8 cellular contexts compared by ENCODE assay signal in the genomic region with DNA sequence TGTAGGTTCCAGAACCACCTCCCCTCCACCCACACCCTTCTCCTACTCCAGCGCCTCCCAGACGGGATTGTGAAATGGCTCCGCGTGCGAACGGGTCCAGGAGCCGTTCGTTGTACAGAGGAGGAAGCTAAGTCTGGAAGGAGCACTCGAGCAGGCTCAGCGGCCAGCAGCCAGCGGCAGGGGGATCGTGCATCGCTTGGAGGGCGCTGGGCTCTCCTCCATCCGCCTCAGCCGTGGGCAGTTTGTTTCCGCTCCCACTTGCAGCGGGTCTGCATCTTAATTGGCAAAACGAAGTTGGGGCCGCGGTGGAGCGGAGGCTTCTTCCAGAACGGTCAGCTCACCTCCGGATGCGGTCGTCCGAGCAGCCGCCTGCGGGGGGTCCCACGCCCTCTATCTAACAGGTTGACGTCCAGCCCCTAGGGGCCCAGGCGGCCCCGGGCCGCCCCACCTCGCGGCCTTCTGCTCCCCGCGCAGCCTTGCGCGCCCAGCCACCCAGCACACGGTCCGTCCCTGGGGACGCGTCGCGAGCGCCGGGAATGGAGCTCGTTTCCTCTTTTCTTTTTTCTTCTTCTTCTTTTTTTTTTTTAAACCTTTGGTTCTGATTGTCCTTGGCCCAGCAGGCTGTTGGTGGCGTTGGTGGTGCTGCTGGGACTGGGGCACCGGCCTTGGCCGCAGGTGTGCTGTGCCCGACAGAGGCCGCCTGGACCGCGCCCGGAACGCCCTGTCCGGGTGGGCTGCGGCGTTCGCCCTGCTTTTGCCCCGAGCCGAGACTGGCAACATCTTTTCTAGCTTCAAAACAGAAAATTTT. TPM values are rescaled to one million over a fixed set of nuclear protein-coding genes. Genes with fewer than 3 reads are reported as not detected.
DNase-seq lines count a peak whose midpoint lies in the region; ATAC-seq and TF ChIP-seq lines count a peak whose summit lies in the region.

No MANE protein-coding gene starts in this region.

- no peaks in the 10 kb centered on the region for H3K36me3 ChIP-seq in tibial nerve

- H3K9me3 Mint-ChIP-seq in activated naive CD4-positive, alpha-beta T cell treated with anti-CD3 and anti-CD28 coated beads for 36 hours = no peaks in the 10 kb centered on the region
- no peaks in the 10 kb centered on the region for H3K9me3 Mint-ChIP-seq in activated T-helper 2 cell treated with anti-CD3 and anti-CD28 coated beads, Interferon-gamma antibody, Interleukin-2, Interleukin-4, amounts not matched to agents 10 μg/mL and 5 μg/mL and 100 μg/mL, durations not matched to agents 14 hours and 24 hours and 36 hours

- no peak for TF ChIP-seq POLR2A in tibial nerve (IDR thresholded peaks at IDR 0.05)

- H3K36me3 Mint-ChIP-seq in activated naive CD4-positive, alpha-beta T cell treated with anti-CD3 and anti-CD28 coated beads for 36 hours (ENCODE audit: low read depth) = no peaks in the 10 kb centered on the region
- H3K36me3 Mint-ChIP-seq in activated T-helper 2 cell treated with anti-CD3 and anti-CD28 coated beads, Interferon-gamma antibody, Interleukin-2, Interleukin-4, amounts not matched to agents 10 μg/mL and 5 μg/mL and 100 μg/mL, durations not matched to agents 14 hours and 24 hours and 36 hours (ENCODE audit: low read depth) = peaks cover 10% of the 10 kb centered on the region

- peak overlapping the region; percentile 42 for H3K4me3 Mint-ChIP-seq in activated naive CD4-positive, alpha-beta T cell treated with anti-CD3 and anti-CD28 coated beads for 36 hours
- peak overlapping the region; percentile 45 for H3K4me3 Mint-ChIP-seq in activated T-helper 2 cell treated with anti-CD3 and anti-CD28 coated beads, Interferon-gamma antibody, Interleukin-2, Interleukin-4, amounts not matched to agents 10 μg/mL and 5 μg/mL and 100 μg/mL, durations not matched to agents 14 hours and 24 hours and 36 hours (ENCODE audit: low read depth)

- CTCF ChIA-PET in activated naive CD4-positive, alpha-beta T cell treated with anti-CD3 and anti-CD28 coated beads for 36 hours (lab: Charles Lee) = interaction anchor here (0.6 to 1.1 kb wide), 2 partner anchors 11 to 12 kb away, joined by 3 to 4 read pairs; no protein-coding TSS in a partner anchor

- peak overlapping the region in 3 of 4 donors; percentile 1 to 35 (median 10) for H3K4me3 ChIP-seq in tibial nerve

- H3K27ac ChIP-seq in tibial nerve = no peak overlapping the region

- no peaks in the 10 kb centered on the region for H3K9me3 ChIP-seq in tibial nerve

- H3K27me3 Mint-ChIP-seq in activated naive CD4-positive, alpha-beta T cell treated with anti-CD3 and anti-CD28 coated beads for 36 hours (ENCODE audit: low read depth) = peaks cover 64% of the 10 kb centered on the region
- H3K27me3 Mint-ChIP-seq in activated T-helper 2 cell treated with anti-CD3 and anti-CD28 coated beads, Interferon-gamma antibody, Interleukin-2, Interleukin-4, amounts not matched to agents 10 μg/mL and 5 μg/mL and 100 μg/mL, durations not matched to agents 14 hours and 24 hours and 36 hours (ENCODE audit: low read depth) = peaks cover 60% of the 10 kb centered on the region

- no peak for TF ChIP-seq EP300 in tibial nerve (IDR thresholded peaks at IDR 0.05)

- H3K27me3 ChIP-seq in tibial nerve = peaks cover 3 to 73% of the 10 kb centered on the region in 2 donors

- no peak overlapping the region for H3K27ac Mint-ChIP-seq in activated naive CD4-positive, alpha-beta T cell treated with anti-CD3 and anti-CD28 coated beads for 36 hours
- no peak overlapping the region for H3K27ac Mint-ChIP-seq in activated T-helper 2 cell treated with anti-CD3 and anti-CD28 coated beads, Interferon-gamma antibody, Interleukin-2, Interleukin-4, amounts not matched to agents 10 μg/mL and 5 μg/mL and 100 μg/mL, durations not matched to agents 14 hours and 24 hours and 36 hours

- H3K4me1 ChIP-seq in tibial nerve = peaks cover 0 to 57% (median 27%) of the 10 kb centered on the region in 4 donors

- ATAC-seq in HG03135 (IDR thresholded peaks at IDR 0.05; ENCODE audit: unreplicated experiment) = no peak

- H3K4me1 Mint-ChIP-seq in activated naive CD4-positive, alpha-beta T cell treated with anti-CD3 and anti-CD28 coated beads for 36 hours (ENCODE audit: low read depth) = peaks cover 44% of the 10 kb centered on the region
- H3K4me1 Mint-ChIP-seq in activated T-helper 2 cell treated with anti-CD3 and anti-CD28 coated beads, Interferon-gamma antibody, Interleukin-2, Interleukin-4, amounts not matched to agents 10 μg/mL and 5 μg/mL and 100 μg/mL, durations not matched to agents 14 hours and 24 hours and 36 hours (ENCODE audit: low read depth) = peaks cover 32% of the 10 kb centered on the region

- TF ChIP-seq CTCF in tibial nerve (IDR thresholded peaks at IDR 0.05) = no peak

- intact Hi-C loops in activated naive CD4-positive, alpha-beta T cell treated with anti-CD3 and anti-CD28 coated beads for 36 hours (cut with micrococcal nuclease) = loop anchor here (10.0 kb wide), 3 partner anchors 134 to 804 kb away; a partner anchor contains a TSS
- intact Hi-C loops in activated T-helper 2 cell treated with anti-CD3 and anti-CD28 coated beads, Interferon-gamma antibody, Interleukin-2, Interleukin-4, amounts not matched to agents 10 μg/mL and 5 μg/mL and 100 μg/mL, durations not matched to agents 14 hours and 24 hours and 36 hours (cut with micrococcal nuclease) = no loop called here

- WGBS in tibial nerve, 2 donors = 5 to 6% methylated on average over 54 to 63 of the region's 64 CpGs

- no peak for DNase-seq in activated naive CD4-positive, alpha-beta T cell treated with anti-CD3 and anti-CD28 coated beads for 36 hours
- DNase-seq in activated naive CD4-positive, alpha-beta T cell treated with Interleukin-2 at 50 U/mL for 16 hours = no peak
- no peak for DNase-seq in activated T-helper 2 cell treated with anti-CD3 and anti-CD28 coated beads, Interferon-gamma antibody, Interleukin-2, Interleukin-4, amounts not matched to agents 10 μg/mL and 5 μg/mL and 100 μg/mL, durations not matched to agents 14 hours and 24 hours and 36 hours (ENCODE audit: low spot score)
- peak; percentile 40 for DNase-seq in iris pigment epithelial cell (ENCODE audit: low read depth)
- DNase-seq in tibial nerve (ENCODE audit: low spot score in 2 of 2) = no peak
- no peak for DNase-seq in cortex of kidney (lab: John Stamatoyannopoulos, UW)
- DNase-seq in putamen (ENCODE audit: low spot score) = no peak

RNA-seq across cellular contexts. Expression of a gene that starts 3.9 kb away (rescaled TPM):
- total RNA-seq in activated naive CD4-positive, alpha-beta T cell treated with anti-CD3 and anti-CD28 coated beads for 36 hours = under 1 TPM; 0.17 to 0.21 TPM
- 0.52 and 0.83 TPM in 2 replicates for total RNA-seq in activated T-helper 2 cell treated with anti-CD3 and anti-CD28 coated beads, Interferon-gamma antibody, Interleukin-2, Interleukin-4, amounts not matched to agents 10 μg/mL and 5 μg/mL and 100 μg/mL, durations not matched to agents 14 hours and 24 hours and 36 hours
- not detected for total RNA-seq in tibial nerve
